Comparison of ENCODE assay signal across 16 cellular contexts in the genomic region with DNA sequence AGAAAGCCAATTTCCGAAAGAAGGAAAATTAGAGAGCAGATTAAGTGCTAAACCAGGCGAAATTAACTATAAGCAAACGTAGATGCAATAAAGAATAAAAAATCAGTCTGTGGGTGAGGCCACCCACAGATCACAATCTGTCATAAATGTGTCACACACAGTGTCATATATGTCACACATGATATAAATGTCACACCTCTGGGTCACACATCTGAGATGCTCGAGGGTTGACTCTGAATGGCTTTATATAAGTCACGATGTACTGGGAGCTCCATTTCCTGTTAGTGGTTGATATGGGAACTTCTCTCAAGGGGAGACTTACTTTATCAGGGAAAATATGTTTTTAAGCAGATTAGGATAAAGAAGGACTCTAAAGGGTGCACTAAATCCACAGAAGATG.
A peak's percentile ranks its signal among the peaks of the same experiment; 100 is the strongest.
DNase-seq lines count a peak whose midpoint lies in the region; ATAC-seq, FAIRE-seq and TF ChIP-seq lines count a peak whose summit lies in the region.
"Had no signal": no experiment of that assay in that cellular context is flagged by ENCODE, and none has a peak within 500 bp of the region (broad histone marks: within the 10 kb centered on the region; RNA-seq: fewer than 3 reads in every experiment).

No MANE protein-coding gene starts in this region.

- no peak overlapping the region for H3K9ac ChIP-seq in BLaER1 treated with 17β-estradiol and CSF1 and Interleukin-3, amounts not matched to agents 10 nM and 100 nM
- H3K9ac ChIP-seq in astrocyte (ENCODE audit: low read length), result no peak overlapping the region

- intact Hi-C loops in activated naive CD4-positive, alpha-beta T cell treated with anti-CD3 and anti-CD28 coated beads for 36 hours (cut with micrococcal nuclease), result loop anchor here (2.0 kb wide), 1 partner anchor 39 kb away; no protein-coding TSS in a partner anchor

- H3K9me3 Mint-ChIP-seq in astrocyte (ENCODE audit: unreplicated experiment), result no peaks in the 10 kb centered on the region
- no peaks in the 10 kb centered on the region for H3K9me3 Mint-ChIP-seq in osteocyte (ENCODE audit: unreplicated experiment)
- H3K9me3 Mint-ChIP-seq in activated naive CD4-positive, alpha-beta T cell treated with anti-CD3 and anti-CD28 coated beads for 36 hours, result no peaks in the 10 kb centered on the region

- no peak for ATAC-seq in GM21619 (IDR thresholded peaks at IDR 0.05; ENCODE audit: unreplicated experiment)
- ATAC-seq: HCT116, K562 had no signal

- H3K4me1 ChIP-seq in BLaER1 treated with 17β-estradiol and CSF1 and Interleukin-3, amounts not matched to agents 10 nM and 100 nM, result peaks cover 73 to 92% (median 88%) of the 10 kb centered on the region in 10 experiments
- peaks cover 19% of the 10 kb centered on the region for H3K4me1 ChIP-seq in astrocyte (ENCODE audit: insufficient read depth, low read length)

- peaks cover 2% of the 10 kb centered on the region for H3K4me1 Mint-ChIP-seq in astrocyte (ENCODE audit: low read depth, unreplicated experiment)
- H3K4me1 Mint-ChIP-seq in osteocyte (ENCODE audit: unreplicated experiment), result peaks cover 44% of the 10 kb centered on the region
- peaks cover 29% of the 10 kb centered on the region for H3K4me1 Mint-ChIP-seq in activated naive CD4-positive, alpha-beta T cell treated with anti-CD3 and anti-CD28 coated beads for 36 hours (ENCODE audit: low read depth)

- H3K36me3 ChIP-seq in BLaER1 treated with 17β-estradiol and CSF1 and Interleukin-3, amounts not matched to agents 10 nM and 100 nM, result no peaks in the 10 kb centered on the region
- no peaks in the 10 kb centered on the region for H3K36me3 ChIP-seq in astrocyte (ENCODE audit: insufficient read depth, low read length)

- H3K36me3 Mint-ChIP-seq in astrocyte (ENCODE audit: low read depth, unreplicated experiment) (peaks cover 4% of the 10 kb centered on the region), osteocyte (ENCODE audit: unreplicated experiment) (peaks cover 5% of the 10 kb centered on the region)
- no peaks in the 10 kb centered on the region for H3K36me3 Mint-ChIP-seq in activated naive CD4-positive, alpha-beta T cell treated with anti-CD3 and anti-CD28 coated beads for 36 hours (ENCODE audit: low read depth)
- H3K36me3 Mint-ChIP-seq: CD4-positive, alpha-beta memory T cell had no signal

- TF ChIP-seq CTCF in astrocyte (IDR thresholded peaks at IDR 0.05; ENCODE audit: insufficient read depth, low read depth, low read length), result peak; percentile 3
- no peak for TF ChIP-seq CTCF in osteocyte (IDR thresholded peaks at IDR 0.05)

- DNase-seq in D341Med (ENCODE audit: low spot score) (peak; percentile 1), astrocyte (ENCODE audit: low read depth) (no peak), osteocyte (ENCODE audit: extremely low spot score, unreplicated experiment) (no peak), HPDE6-E6E7 (ENCODE audit: extremely low spot score) (no peak)
- no peak for DNase-seq in activated naive CD4-positive, alpha-beta T cell treated with anti-CD3 and anti-CD28 coated beads for 36 hours
- DNase-seq: CD4-positive, alpha-beta memory T cell; DMS79; NCI-H1417; NCI-H187 treated with DMSO at 0.1 percent for 48 hours had no signal

- H3K4me3 Mint-ChIP-seq in astrocyte (ENCODE audit: unreplicated experiment) (no peak overlapping the region), osteocyte (ENCODE audit: unreplicated experiment) (no peak overlapping the region)
- no peak overlapping the region for H3K4me3 Mint-ChIP-seq in activated naive CD4-positive, alpha-beta T cell treated with anti-CD3 and anti-CD28 coated beads for 36 hours
- H3K4me3 Mint-ChIP-seq: B cell; CD4-positive, alpha-beta memory T cell had no signal

- peaks cover 0 to 21% (median 13%) of the 10 kb centered on the region in 11 experiments; a peak in 9 of 22 replicates for H3K9me3 ChIP-seq in BLaER1 treated with 17β-estradiol and CSF1 and Interleukin-3, amounts not matched to agents 10 nM and 100 nM (replicated peaks in 1 of 11)
- H3K9me3 ChIP-seq in astrocyte (ENCODE audit: insufficient read depth, low read depth, low read length), result no peaks in the 10 kb centered on the region

- H3K27me3 ChIP-seq in BLaER1 treated with 17β-estradiol and CSF1 and Interleukin-3, amounts not matched to agents 10 nM and 100 nM, result no peaks in the 10 kb centered on the region
- no peaks in the 10 kb centered on the region for H3K27me3 ChIP-seq in astrocyte (ENCODE audit: insufficient read depth, low read length)

- no peaks in the 10 kb centered on the region for H3K79me2 ChIP-seq in astrocyte (ENCODE audit: insufficient read depth, low read length)

- no peak for FAIRE-seq in astrocyte (lab: Jason Lieb, UNC)
- FAIRE-seq: D721Med, K562 had no signal

- H3K27me3 Mint-ChIP-seq in astrocyte (ENCODE audit: low read depth, unreplicated experiment) (peaks cover 7% of the 10 kb centered on the region), osteocyte (ENCODE audit: unreplicated experiment) (no peaks in the 10 kb centered on the region)
- H3K27me3 Mint-ChIP-seq in activated naive CD4-positive, alpha-beta T cell treated with anti-CD3 and anti-CD28 coated beads for 36 hours (ENCODE audit: low read depth), result peaks cover 2% of the 10 kb centered on the region
- H3K27me3 Mint-ChIP-seq: B cell had no signal

- peak overlapping the region in 10 of 11 experiments; percentile 0 to 85 (median 35); a peak in 19 of 22 replicates for H3K4me2 ChIP-seq in BLaER1 treated with 17β-estradiol and CSF1 and Interleukin-3, amounts not matched to agents 10 nM and 100 nM
- no peak overlapping the region for H3K4me2 ChIP-seq in astrocyte (ENCODE audit: low read length)

- CTCF ChIA-PET in activated naive CD4-positive, alpha-beta T cell treated with anti-CD3 and anti-CD28 coated beads for 36 hours (lab: Charles Lee), result interaction anchor here (0.7 kb wide), 1 partner anchor 48 kb away, joined by 3 read pairs; no protein-coding TSS in a partner anchor

- H3K27ac ChIP-seq in BLaER1 treated with 17β-estradiol and CSF1 and Interleukin-3, amounts not matched to agents 10 nM and 100 nM, result 0 out of 22 replicates have a peak overlapping the region, but pooled peaks of 1 of the 11 experiments have one; percentile 19
- H3K27ac ChIP-seq in astrocyte (ENCODE audit: low read depth, low read length), result no peak overlapping the region
- H3K27ac ChIP-seq: RWPE1 had no signal

- no peak overlapping the region for H2AFZ ChIP-seq in astrocyte (ENCODE audit: low read depth, low read length)

- no peaks in the 10 kb centered on the region for H4K20me1 ChIP-seq in BLaER1 treated with 17β-estradiol and CSF1 and Interleukin-3, amounts not matched to agents 10 nM and 100 nM
- no peaks in the 10 kb centered on the region for H4K20me1 ChIP-seq in astrocyte (ENCODE audit: insufficient read depth, low read length)

- no peak overlapping the region for H3K4me3 ChIP-seq in BLaER1 treated with 17β-estradiol and CSF1 and Interleukin-3, amounts not matched to agents 10 nM and 100 nM
- H3K4me3 ChIP-seq in astrocyte (ENCODE audit: insufficient read depth, low read depth, low read length), result no peak overlapping the region
- H3K4me3 ChIP-seq: K562 had no signal

- H3K27ac Mint-ChIP-seq in astrocyte (ENCODE audit: unreplicated experiment) (no peak overlapping the region), osteocyte (ENCODE audit: unreplicated experiment) (peak overlapping the region; percentile 39)
- no peak overlapping the region for H3K27ac Mint-ChIP-seq in activated naive CD4-positive, alpha-beta T cell treated with anti-CD3 and anti-CD28 coated beads for 36 hours
- H3K27ac Mint-ChIP-seq: B cell; CD4-positive, alpha-beta memory T cell had no signal
